In the genomic region with DNA sequence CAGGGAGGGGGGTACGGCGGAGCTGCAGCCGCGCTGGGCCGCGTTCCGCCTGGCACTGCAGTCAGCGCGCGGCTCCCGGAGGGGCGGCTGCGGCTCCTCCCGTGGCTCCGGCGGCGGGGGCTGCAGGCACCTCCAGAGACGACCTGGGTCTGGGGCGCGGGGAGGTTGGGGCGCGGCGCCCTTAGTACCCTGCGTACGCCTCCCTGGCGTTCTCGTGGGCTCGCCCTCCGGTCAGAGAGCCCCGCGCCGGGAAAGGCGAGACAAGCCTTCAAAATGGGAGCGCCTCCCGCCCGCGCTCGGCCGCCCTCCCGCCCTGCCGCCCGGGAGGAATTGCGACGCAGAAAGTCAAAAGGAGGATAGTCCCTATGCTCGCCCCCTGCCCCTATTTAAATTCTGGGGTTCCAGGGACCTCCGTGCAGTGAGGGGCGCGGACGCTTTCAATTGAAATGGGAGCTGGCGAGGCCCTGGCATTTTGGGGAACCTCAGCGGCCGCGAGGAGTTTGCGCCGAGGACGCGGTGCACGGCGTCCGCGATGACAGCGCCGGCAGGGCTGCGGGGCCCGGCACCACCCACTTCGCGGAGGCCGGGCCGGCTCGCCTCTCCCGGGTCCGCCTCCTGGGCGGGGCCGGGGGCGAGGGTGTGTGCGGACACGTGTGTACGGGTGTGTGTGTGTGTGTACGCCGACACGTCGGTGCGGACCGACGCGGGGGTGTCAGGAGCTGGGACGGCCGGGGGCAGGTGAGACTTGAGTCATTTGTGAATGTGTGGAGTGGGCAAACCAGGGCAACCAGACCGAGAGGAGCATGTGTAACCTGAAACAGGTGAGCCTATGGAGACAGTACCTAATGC, we compare ENCODE assay signal across 8 cellular contexts. TPM values are rescaled to one million over a fixed set of nuclear protein-coding genes. Genes with fewer than 3 reads are reported as not detected.
DNase-seq lines count a peak whose midpoint lies in the region; ATAC-seq, FAIRE-seq and TF ChIP-seq lines count a peak whose summit lies in the region.

No MANE protein-coding gene starts in this region.

- WGBS in HepG2 (ENCODE audit: low lambda C conversion rate) = 3% methylated on average over 28 of the region's 89 CpGs

- peak overlapping the region; percentile 92 for H3K4me3 Mint-ChIP-seq in activated CD4-positive, alpha-beta T cell treated with anti-CD3 and anti-CD28 coated beads, Interleukin-2, amount 10 ng/mL, durations not matched to agents 7 days and 5 days

- peak; percentile 48 for TF ChIP-seq POLR2A in GM18505 (IDR thresholded peaks at IDR 0.05; ENCODE audit: borderline replicate concordance, extremely low read depth, insufficient read depth, insufficient read length)
- no peak for TF ChIP-seq POLR2A in HepG2 (IDR thresholded peaks at IDR 0.05; ENCODE audit: insufficient read depth in 1 of 2, low read depth in 2 of 2, low read length in 2 of 2)

- no peak for TF ChIP-seq CTCF in 22Rv1 (IDR thresholded peaks at IDR 0.05)
- no peak for TF ChIP-seq CTCF in HepG2 (CRISPR knock-in tag; IDR thresholded peaks at IDR 0.05)

- H3K27ac ChIP-seq in 22Rv1 (peak overlapping the region; percentile 68), HepG2 (ENCODE audit: extremely low read length, insufficient read depth, low read length) (peak overlapping the region; percentile 44)

- peaks cover 18% of the 10 kb centered on the region for H3K36me3 Mint-ChIP-seq in activated CD4-positive, alpha-beta T cell treated with anti-CD3 and anti-CD28 coated beads, Interleukin-2, amount 10 ng/mL, durations not matched to agents 7 days and 5 days (ENCODE audit: low read depth)

- no peak for TF ChIP-seq RAD21 in HepG2 (CRISPR knock-in tag; IDR thresholded peaks at IDR 0.05)

- in situ Hi-C loops in HepG2 (cut with HindIII; ENCODE audit: extremely low pct_ligation_motif_present, low pct_unique_long_range_greater_than_20kb) = no loop called here

- H3K4me1 ChIP-seq in HepG2 (ENCODE audit: insufficient read depth, low read length) = peaks cover 26% of the 10 kb centered on the region

- H3K9me3 ChIP-seq in HepG2 (ENCODE audit: low read length) = no peaks in the 10 kb centered on the region

- H3K79me2 ChIP-seq in HepG2 (ENCODE audit: insufficient read depth, low read length) = no peaks in the 10 kb centered on the region

- H3K27ac Mint-ChIP-seq in activated CD4-positive, alpha-beta T cell treated with anti-CD3 and anti-CD28 coated beads, Interleukin-2, amount 10 ng/mL, durations not matched to agents 7 days and 5 days = peak overlapping the region; percentile 90

- no peaks in the 10 kb centered on the region for H4K20me1 ChIP-seq in HepG2 (ENCODE audit: insufficient read depth, low read length)

- DNase-seq in NCI-H2227 treated with DMSO at 0.1 percent for 48 hours (lab: John Stamatoyannopoulos, UW) = peak; percentile 37
- peak; percentile 79 for DNase-seq in activated CD4-positive, alpha-beta T cell treated with anti-CD3 and anti-CD28 coated beads, Interleukin-2, amount 10 ng/mL, durations not matched to agents 7 days and 5 days
- DNase-seq in dedifferentiated amniotic fluid mesenchymal stem cell (ENCODE audit: extremely low spot score) = peak; percentile 57
- peak; percentile 21 for DNase-seq in HepG2 (ENCODE audit: low spot score)
- DNase-seq in stimulated activated CD4-positive, alpha-beta T cell treated with anti-CD3 and anti-CD28 coated beads, Interleukin-4, amount 100 ng/mL, for 1 hour = peak; percentile 89

- peak overlapping the region; percentile 63 for H3K9ac ChIP-seq in HepG2 (ENCODE audit: insufficient read depth, low read depth, low read length)

- H3K9me3 Mint-ChIP-seq in activated CD4-positive, alpha-beta T cell treated with anti-CD3 and anti-CD28 coated beads, Interleukin-2, amount 10 ng/mL, durations not matched to agents 7 days and 5 days = no peaks in the 10 kb centered on the region

- TF ChIP-seq EP300 in HepG2 (IDR thresholded peaks at IDR 0.05; ENCODE audit: low read depth in 2 of 2, low read length in 2 of 2) = no peak
- no peak for TF ChIP-seq EP300 in HepG2 (CRISPR knock-in tag; IDR thresholded peaks at IDR 0.05; ENCODE audit: borderline replicate concordance)

- CTCF ChIA-PET in activated CD4-positive, alpha-beta T cell treated with anti-CD3 and anti-CD28 coated beads, Interleukin-2, amount 10 ng/mL, durations not matched to agents 7 days and 5 days (lab: Charles Lee) = interaction anchor here (1.0 to 4.6 kb wide), 2 partner anchors 18 to 21 kb away, joined by 4 to 26 read pairs; no protein-coding TSS in a partner anchor
- CTCF ChIA-PET in HepG2 (lab: Yijun Ruan, JAX; ENCODE audit: low intra/inter-chr PET ratio, low total read pairs) = no interaction called here

- H3K27me3 ChIP-seq in HepG2 (ENCODE audit: control insufficient read depth in 1 of 2, insufficient read depth in 2 of 2, low read length in 2 of 2) = no peaks in the 10 kb centered on the region; a peak in 1 of 5 replicates

- intact Hi-C loops in HepG2 (cut with micrococcal nuclease; ENCODE audit: unreplicated experiment) = loop anchor here (1.0 to 5.0 kb wide), 3 partner anchors 19 to 70 kb away; partner anchors contain the start of gene PYURF

- peak overlapping the region; percentile 84 for H3K4me2 ChIP-seq in HepG2 (ENCODE audit: low read depth, low read length)

- H2AFZ ChIP-seq in HepG2 (ENCODE audit: low read length) = no peak overlapping the region

- H3K4me3 ChIP-seq in HepG2 (replicated peaks in 1 of 3; ENCODE audit: insufficient read depth in 1 of 3, low read depth in 2 of 3, low read length in 3 of 3) = peak overlapping the region; percentile 68 to 78 (median 75)

- POLR2A ChIA-PET in activated CD4-positive, alpha-beta T cell treated with anti-CD3 and anti-CD28 coated beads, Interleukin-2, amount 10 ng/mL, durations not matched to agents 7 days and 5 days (lab: Charles Lee) = no interaction called here
- POLR2A ChIA-PET in HepG2 (lab: Yijun Ruan, JAX) = interaction anchor here (1.2 kb wide), 1 partner anchor 67 kb away, joined by 3 read pairs; no protein-coding TSS in a partner anchor

- BruUV-seq in HepG2 (replicated peaks; lab: Mats Ljungman, UMichigan) = no TSS peak

- no peak for FAIRE-seq in HepG2 (lab: Jason Lieb, UNC)

- peaks cover 42% of the 10 kb centered on the region for H3K4me1 Mint-ChIP-seq in activated CD4-positive, alpha-beta T cell treated with anti-CD3 and anti-CD28 coated beads, Interleukin-2, amount 10 ng/mL, durations not matched to agents 7 days and 5 days

- H3K36me3 ChIP-seq in HepG2 (replicated peaks in 1 of 2; ENCODE audit: control insufficient read depth in 1 of 2, insufficient read depth in 2 of 2, low read length in 2 of 2) = 0 out of 5 replicates have a peak, but pooled peaks cover 0 to 3% of the 10 kb centered on the region in 2 experiments

- peak; percentile 80 for ATAC-seq in GM18505 (IDR thresholded peaks at IDR 0.05; ENCODE audit: unreplicated experiment)
- ATAC-seq in HG02938 (IDR thresholded peaks at IDR 0.05; ENCODE audit: unreplicated experiment) = peak; percentile 61
- ATAC-seq in HepG2 = peak; percentile 84

- H3K27me3 Mint-ChIP-seq in activated CD4-positive, alpha-beta T cell treated with anti-CD3 and anti-CD28 coated beads, Interleukin-2, amount 10 ng/mL, durations not matched to agents 7 days and 5 days = peaks cover 5% of the 10 kb centered on the region

TF ChIP-seq in HepG2, 621 proteins besides CTCF, POLR2A, EP300 and RAD21 (continues in another document):
- TF ChIP-seq, protein P1, sequence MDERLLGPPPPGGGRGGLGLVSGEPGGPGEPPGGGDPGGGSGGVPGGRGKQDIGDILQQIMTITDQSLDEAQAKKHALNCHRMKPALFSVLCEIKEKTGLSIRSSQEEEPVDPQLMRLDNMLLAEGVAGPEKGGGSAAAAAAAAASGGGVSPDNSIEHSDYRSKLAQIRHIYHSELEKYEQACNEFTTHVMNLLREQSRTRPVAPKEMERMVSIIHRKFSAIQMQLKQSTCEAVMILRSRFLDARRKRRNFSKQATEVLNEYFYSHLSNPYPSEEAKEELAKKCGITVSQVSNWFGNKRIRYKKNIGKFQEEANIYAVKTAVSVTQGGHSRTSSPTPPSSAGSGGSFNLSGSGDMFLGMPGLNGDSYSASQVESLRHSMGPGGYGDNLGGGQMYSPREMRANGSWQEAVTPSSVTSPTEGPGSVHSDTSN (CRISPR knock-in tag; IDR thresholded peaks at IDR 0.05) = no peak
- TF ChIP-seq RBAK (CRISPR knock-in tag; IDR thresholded peaks at IDR 0.05) (no peak), MEIS1 (CRISPR knock-in tag; IDR thresholded peaks at IDR 0.05; ENCODE audit: borderline replicate concordance) (peak; percentile 24; the same call in 1 of the 2 replicates), SP4 (CRISPR knock-in tag; IDR thresholded peaks at IDR 0.05) (peak; percentile 79), REPIN1 (CRISPR knock-in tag; IDR thresholded peaks at IDR 0.05; ENCODE audit: borderline replicate concordance, low read depth) (no peak)

RNA-seq across cellular contexts. Expression of gene HERC3, which starts 0.5 kb away (rescaled TPM):
- total RNA-seq in activated CD4-positive, alpha-beta T cell treated with anti-CD3 and anti-CD28 coated beads, Interleukin-2, amount 10 ng/mL, durations not matched to agents 7 days and 5 days = 10 to 100 TPM; 28.1 to 33.3 TPM
- 3.8 and 6.7 TPM in 2 replicates for total RNA-seq in HepG2 (2016; rRNA removed; fragmentation: Illumina TruSeq; extraction: Trizol)
- total RNA-seq in HepG2 (2016; cell fraction: cytosol; rRNA removed; fragmentation: Illumina TruSeq; extraction: Trizol; ENCODE audit: low read depth) = 0.81 and 1.2 TPM in 2 replicates
- total RNA-seq in HepG2 (2016; cell fraction: insoluble cytoplasmic fraction; rRNA removed; fragmentation: Illumina TruSeq; extraction: Trizol) = 4.1 and 5.9 TPM in 2 replicates
- 1.00 and 1.6 TPM in 2 replicates for total RNA-seq in HepG2 (2016; cell fraction: membrane; rRNA removed; fragmentation: Illumina TruSeq; extraction: Trizol)
- 7.4 and 9.5 TPM in 2 replicates for total RNA-seq in HepG2 (2016; cell fraction: nucleus; rRNA removed; fragmentation: Illumina TruSeq; extraction: Trizol)
- 6.2 and 6.3 TPM in 2 replicates for polyA plus RNA-seq in HepG2 (2011; rRNA removed)
- 3.8 and 4.9 TPM in 2 replicates for polyA plus RNA-seq in HepG2 (2011; cell fraction: cytosol; rRNA removed)
- 8.0 and 10.5 TPM in 2 replicates for polyA plus RNA-seq in HepG2 (2011; cell fraction: nucleus; rRNA removed)
- polyA plus RNA-seq in HepG2 (2012) = 6.4 and 7.6 TPM in 2 replicates
- 0.03 and 0.10 TPM in 2 replicates for polyA plus RNA-seq in HepG2 (2016; cell fraction: cytosol; fragmentation: Illumina TruSeq; extraction: Trizol; ENCODE audit: low read depth)
- 4.7 and 5.0 TPM in 2 replicates for polyA plus RNA-seq in HepG2 (2016; cell fraction: insoluble cytoplasmic fraction; fragmentation: Illumina TruSeq; extraction: Trizol; ENCODE audit: low read depth)
- 0.27 and 0.36 TPM in 2 replicates for polyA plus RNA-seq in HepG2 (2016; cell fraction: membrane; fragmentation: Illumina TruSeq; extraction: Trizol; ENCODE audit: low read depth)
- polyA plus RNA-seq in HepG2 (2016; cell fraction: nucleus; fragmentation: Illumina TruSeq; extraction: Trizol; ENCODE audit: insufficient read depth, low read depth) = 3.5 and 3.7 TPM in 2 replicates
- polyA minus RNA-seq in HepG2 (2011; rRNA and poly(A)+ RNA removed; ENCODE audit: low replicate concordance) = 14.8 and 17.3 TPM in 2 replicates
- polyA minus RNA-seq in HepG2 (2011; cell fraction: cytosol; rRNA and poly(A)+ RNA removed) = 5.1 and 5.4 TPM in 2 replicates
- polyA minus RNA-seq in HepG2 (2011; cell fraction: nucleus; rRNA and poly(A)+ RNA removed) = 30.5 and 33.1 TPM in 2 replicates

Comparison
In these comparisons a context has a peak if more than half of its experiments do, and no peak if none do; other contexts are left out.
1. Peak in every context shown above with its lines: DNase-seq, ATAC-seq, H3K4me3 ChIP-seq and H3K27ac ChIP-seq.
2. DNase-seq: peak in every context shown above with its lines; median percentile 89 in stimulated activated CD4-positive, alpha-beta T cell treated with anti-CD3 and anti-CD28 coated beads, Interleukin-4, amount 100 ng/mL, for 1 hour; 79 in activated CD4-positive, alpha-beta T cell treated with anti-CD3 and anti-CD28 coated beads, Interleukin-2, amount 10 ng/mL, durations not matched to agents 7 days and 5 days; 57 in dedifferentiated amniotic fluid mesenchymal stem cell; 37 in NCI-H2227 treated with DMSO at 0.1 percent for 48 hours; 21 in HepG2.